Comparison of ENCODE assay signal across 1 cellular context in the genomic region with DNA sequence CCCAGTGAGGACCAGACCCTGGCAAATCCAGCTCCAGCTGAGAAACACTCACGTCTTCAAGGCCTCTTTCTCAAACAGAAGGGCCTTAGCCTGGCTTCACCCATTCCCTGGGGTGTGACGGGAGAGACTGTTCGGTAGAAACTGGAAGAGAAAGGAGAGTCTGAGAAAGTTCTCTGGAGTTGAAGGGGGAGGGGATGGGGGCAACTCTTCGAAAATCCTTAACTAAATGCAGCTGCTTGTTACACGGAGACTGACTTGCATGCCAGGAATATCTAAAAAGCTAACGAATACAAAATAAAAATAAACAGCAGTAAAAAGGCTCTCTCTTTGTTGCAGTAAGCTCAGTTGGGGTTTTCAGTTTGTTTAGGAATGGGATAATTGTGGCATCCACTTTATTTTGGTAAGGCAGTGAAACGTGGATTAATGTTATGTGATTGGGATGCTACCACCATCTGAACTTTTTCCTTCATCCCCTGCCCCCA.
TF ChIP-seq lines count a peak whose summit lies in the region.

No MANE protein-coding gene starts in this region.

TF ChIP-seq in IMR-90, 13 proteins besides CTCF, POLR2A, EP300 and RAD21:
- TF ChIP-seq USF2 (IDR thresholded peaks at IDR 0.05; ENCODE audit: low read depth, low read length) (no peak), NFE2L2 (IDR thresholded peaks at IDR 0.05; ENCODE audit: low read depth, low read length) (no peak), MAZ (IDR thresholded peaks at IDR 0.05; ENCODE audit: borderline replicate concordance, low read depth, low read length) (no peak; the same call in 1 of the 2 replicates), FOS (IDR thresholded peaks at IDR 0.05; ENCODE audit: low read depth, low read length) (no peak), MAFK (IDR thresholded peaks at IDR 0.05; ENCODE audit: low read depth, low read length) (no peak), BHLHE40 (IDR thresholded peaks at IDR 0.05; ENCODE audit: low read depth, low read length) (no peak), MXI1 (IDR thresholded peaks at IDR 0.05; ENCODE audit: borderline replicate concordance, low read depth, low read length) (no peak), CHD1 (IDR thresholded peaks at IDR 0.05; ENCODE audit: low read depth, low read length) (no peak), CEBPB (IDR thresholded peaks at IDR 0.05; ENCODE audit: low read depth, low read length) (no peak), RFX5 (IDR thresholded peaks at IDR 0.05; ENCODE audit: low read depth, low read length) (no peak), SMC3 (IDR thresholded peaks at IDR 0.05; ENCODE audit: low read depth, low read length) (no peak), RCOR1 (IDR thresholded peaks at IDR 0.05; ENCODE audit: insufficient replicate concordance, low read length) (no peak)
- TF ChIP-seq, protein P1, sequence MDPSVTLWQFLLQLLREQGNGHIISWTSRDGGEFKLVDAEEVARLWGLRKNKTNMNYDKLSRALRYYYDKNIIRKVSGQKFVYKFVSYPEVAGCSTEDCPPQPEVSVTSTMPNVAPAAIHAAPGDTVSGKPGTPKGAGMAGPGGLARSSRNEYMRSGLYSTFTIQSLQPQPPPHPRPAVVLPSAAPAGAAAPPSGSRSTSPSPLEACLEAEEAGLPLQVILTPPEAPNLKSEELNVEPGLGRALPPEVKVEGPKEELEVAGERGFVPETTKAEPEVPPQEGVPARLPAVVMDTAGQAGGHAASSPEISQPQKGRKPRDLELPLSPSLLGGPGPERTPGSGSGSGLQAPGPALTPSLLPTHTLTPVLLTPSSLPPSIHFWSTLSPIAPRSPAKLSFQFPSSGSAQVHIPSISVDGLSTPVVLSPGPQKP (IDR thresholded peaks at IDR 0.05; ENCODE audit: borderline replicate concordance, low read depth, low read length) = no peak
